8 cellular contexts compared by ENCODE assay signal in genomic region chr6:36546664-36546957, GRCh38. TPM values are rescaled to one million over a fixed set of nuclear protein-coding genes. Genes with fewer than 3 reads are reported as not detected.
DNase-seq lines count a peak whose midpoint lies in the region; ATAC-seq and TF ChIP-seq lines count a peak whose summit lies in the region.

No MANE protein-coding gene starts in this region.

- ATAC-seq in GM21381 (IDR thresholded peaks at IDR 0.05; ENCODE audit: unreplicated experiment), result peak; percentile 5
- ATAC-seq in psoas muscle, result peak in 2 of 4 donors; percentile 19 to 42
- no peak for ATAC-seq in GM21526 (IDR thresholded peaks at IDR 0.05; ENCODE audit: low FRiP score, unreplicated experiment)

- H3K9me3 ChIP-seq in SK-N-MC (ENCODE audit: low read depth, low read length) (no peaks in the 10 kb centered on the region), psoas muscle (no peaks in the 10 kb centered on the region)

- H3K36me3 ChIP-seq in SK-N-MC (ENCODE audit: insufficient read depth, low read length) (no peaks in the 10 kb centered on the region; the same call in none of the 2 replicates), psoas muscle (ENCODE audit: insufficient read depth in 1 of 2, low read depth in 1 of 2) (no peaks in the 10 kb centered on the region)

- WGBS in psoas muscle, 3 donors, result 0% methylated on average over 6 of the region's 6 CpGs

- no peak for TF ChIP-seq CTCF in foreskin fibroblast (IDR thresholded peaks at IDR 0.05; ENCODE audit: low read depth, low read length)
- TF ChIP-seq CTCF in psoas muscle (IDR thresholded peaks at IDR 0.05), result no peak

- intact Hi-C loops in psoas muscle (cut with DNase I), result loop anchor here (5.0 to 10.0 kb wide), 2 partner anchors 104 to 122 kb away; partner anchors contain the start of genes KCTD20 (in 1 of the 2) and PXT1 (in 1 of the 2)

- H3K4me1 ChIP-seq in psoas muscle, result peaks cover 20% of the 10 kb centered on the region

- H3K27ac ChIP-seq in SK-N-MC (peak overlapping the region; percentile 29; the same call in 1 of the 2 replicates), psoas muscle (peak overlapping the region; percentile 94)

- H3K4me3 ChIP-seq in SK-N-MC (peak overlapping the region; percentile 87), foreskin fibroblast (ENCODE audit: low read depth in 1 of 2, low read length in 2 of 2) (peak overlapping the region; percentile 86 to 96), psoas muscle (peak overlapping the region; percentile 99)

- H3K9ac ChIP-seq in SK-N-MC (ENCODE audit: insufficient read length), result peak overlapping the region; percentile 83

- no peaks in the 10 kb centered on the region for H3K27me3 ChIP-seq in psoas muscle (ENCODE audit: insufficient read depth in 3 of 3, low read length in 2 of 3)

- DNase-seq in SK-N-MC (ENCODE audit: low read depth, low spot score), result no peak
- DNase-seq in foreskin fibroblast, result no peak
- no peak for DNase-seq in psoas muscle
- DNase-seq in superior temporal gyrus (ENCODE audit: extremely low spot score), result no peak
- no peak for DNase-seq in AG08395 (ENCODE audit: low spot score)
- DNase-seq in SHP77 treated with DMSO at 0.1 percent for 48 hours (lab: John Stamatoyannopoulos, UW), result no peak

RNA-seq across cellular contexts. Expression of gene STK38, which starts 0.7 kb away (rescaled TPM):
- total RNA-seq in psoas muscle, result 10 to 100 TPM in 3 of 4 donors, 1 to 10 TPM in 1; 7.7 to 13.6 (median 12.6) TPM
- 10 to 100 TPM in 1 of 3 donors, 1 to 10 TPM in 2; 8.1 to 18.9 (median 8.4) TPM for polyA plus RNA-seq in psoas muscle

RNA-seq across cellular contexts. Expression of gene SRSF3, which starts 47.6 kb away (rescaled TPM):
- 100 to 1,000 TPM in 2 of 4 donors, 10 to 100 TPM in 2; 64.6 to 182 (median 125) TPM for total RNA-seq in psoas muscle
- polyA plus RNA-seq in psoas muscle, result 100 to 1,000 TPM; 109 to 267 (median 176) TPM
